9 cellular contexts compared by ENCODE assay signal in the genomic region with DNA sequence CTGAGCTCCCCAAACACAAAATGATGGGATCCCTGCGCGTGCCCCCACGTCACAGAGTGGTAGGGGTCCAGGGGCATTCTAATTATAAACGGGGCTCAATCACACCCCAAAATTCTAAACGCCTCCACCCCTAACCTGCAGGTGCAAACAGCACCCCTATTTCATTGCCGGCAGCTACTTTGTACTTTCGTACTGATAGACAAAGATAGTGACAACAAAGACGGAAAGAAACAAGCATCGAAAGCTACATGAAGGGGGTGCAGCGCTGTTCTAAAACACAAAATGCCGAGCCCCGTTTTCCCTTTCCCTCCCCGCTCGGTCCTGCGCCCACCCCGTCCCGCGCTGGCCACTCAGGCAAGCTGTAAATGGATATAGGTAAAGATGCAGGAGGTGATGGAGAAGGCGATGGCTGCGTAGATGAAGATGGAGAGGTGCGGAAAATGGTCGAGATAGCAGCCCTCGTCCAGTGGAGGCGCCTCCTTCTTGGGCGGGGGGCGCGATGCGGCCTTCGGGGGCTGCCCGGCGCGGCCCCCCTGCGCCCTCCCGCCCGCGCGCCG. TPM values are rescaled to one million over a fixed set of nuclear protein-coding genes. Genes with fewer than 3 reads are reported as not detected.
DNase-seq lines count a peak whose midpoint lies in the region; ATAC-seq and TF ChIP-seq lines count a peak whose summit lies in the region.
"Had no signal": no experiment of that assay in that cellular context is flagged by ENCODE, and none has a peak within 500 bp of the region (broad histone marks: within the 10 kb centered on the region; RNA-seq: fewer than 3 reads in every experiment).

No MANE protein-coding gene starts in this region.

- WGBS in urinary bladder = 2% methylated on average over 38 of the region's 38 CpGs

- ATAC-seq in central memory CD8-positive, alpha-beta T cell (replicated peaks; ENCODE audit: extremely low read depth, poor library complexity, severe bottlenecking) = peak; percentile 31
- ATAC-seq: HCT116 had no signal

- H3K27ac ChIP-seq in HUES6 (ENCODE audit: low read depth, low read length) = no peak overlapping the region
- no peak overlapping the region for H3K27ac ChIP-seq in urinary bladder (ENCODE audit: low read depth)

- peak overlapping the region; percentile 87 for H3K4me3 Mint-ChIP-seq in central memory CD8-positive, alpha-beta T cell

- peak overlapping the region; percentile 54 for H3K9ac ChIP-seq in HUES6 (ENCODE audit: low read length)

- H3K36me3 ChIP-seq in BE2C = no peaks in the 10 kb centered on the region
- H3K36me3 ChIP-seq in HUES6 (ENCODE audit: control insufficient read depth, insufficient read depth, low read length) = no peaks in the 10 kb centered on the region
- H3K36me3 ChIP-seq in urinary bladder (ENCODE audit: insufficient read depth) = no peaks in the 10 kb centered on the region

- no peak for TF ChIP-seq CTCF in BE2C (IDR thresholded peaks at IDR 0.05; ENCODE audit: low read depth, low read length)

- no peaks in the 10 kb centered on the region for H3K27me3 ChIP-seq in BE2C
- H3K27me3 ChIP-seq in HUES6 (ENCODE audit: control insufficient read depth, insufficient read depth, low read length) = peaks cover 56% of the 10 kb centered on the region
- no peaks in the 10 kb centered on the region for H3K27me3 ChIP-seq in mononuclear cell (ENCODE audit: insufficient read depth, low read length)

- H3K4me3 ChIP-seq in BE2C (ENCODE audit: low read depth, low read length) (peak overlapping the region; percentile 62), HUES6 (ENCODE audit: low read depth, low read length) (peak overlapping the region; percentile 74), mononuclear cell (ENCODE audit: low read length) (peak overlapping the region; percentile 25), urinary bladder (ENCODE audit: low read depth, low read length) (peak overlapping the region; percentile 48)

- H3K4me1 Mint-ChIP-seq in central memory CD8-positive, alpha-beta T cell = peaks cover 12% of the 10 kb centered on the region

- peak overlapping the region; percentile 84 for H3K27ac Mint-ChIP-seq in central memory CD8-positive, alpha-beta T cell (ENCODE audit: low read depth)

- DNase-seq in BE2C (no peak), GF-D8 (lab: John Stamatoyannopoulos, UW) (no peak), SHP77 treated with DMSO at 0.1 percent for 48 hours (lab: John Stamatoyannopoulos, UW) (no peak), NOMO-1 treated with dmso at 0.1 percent for 144 hours (lab: John Stamatoyannopoulos, UW; ENCODE audit: unreplicated experiment) (no peak)
- no peak for DNase-seq in central memory CD8-positive, alpha-beta T cell (ENCODE audit: low spot score in 2 of 2)

- no peaks in the 10 kb centered on the region for H3K9me3 Mint-ChIP-seq in central memory CD8-positive, alpha-beta T cell

- peaks cover 8% of the 10 kb centered on the region for H3K36me3 Mint-ChIP-seq in central memory CD8-positive, alpha-beta T cell (ENCODE audit: insufficient read depth)

- H3K4me1 ChIP-seq in BE2C (no peaks in the 10 kb centered on the region), HUES6 (ENCODE audit: control insufficient read depth, insufficient read depth, low read length) (peaks cover 8% of the 10 kb centered on the region; the same call in 1 of the 2 replicates), mononuclear cell (ENCODE audit: insufficient read depth, low read length) (peaks cover 16% of the 10 kb centered on the region), urinary bladder (ENCODE audit: insufficient read depth) (no peaks in the 10 kb centered on the region)

- H3K9me3 ChIP-seq in BE2C = no peaks in the 10 kb centered on the region
- H3K9me3 ChIP-seq in HUES6 (ENCODE audit: control insufficient read depth, insufficient read depth, low read depth, low read length) = no peaks in the 10 kb centered on the region
- no peaks in the 10 kb centered on the region for H3K9me3 ChIP-seq in mononuclear cell (ENCODE audit: low read depth, low read length)

- no peaks in the 10 kb centered on the region for H3K27me3 Mint-ChIP-seq in central memory CD8-positive, alpha-beta T cell

RNA-seq across cellular contexts. Expression of a gene that starts 14.0 kb away (rescaled TPM):
- 18.3 TPM for polyA plus RNA-seq in BE2C (2012; ENCODE audit: insufficient read depth, insufficient read length, low read depth)
- total RNA-seq in mononuclear cell = 18.9 TPM
- 26.4 TPM for total RNA-seq in urinary bladder
- polyA plus RNA-seq in urinary bladder = 13.1 TPM

RNA-seq across cellular contexts. Expression of a gene that starts 14.3 kb away (rescaled TPM):
- polyA plus RNA-seq in BE2C (2012; ENCODE audit: insufficient read depth, insufficient read length, low read depth) = 58.1 TPM
- total RNA-seq in mononuclear cell (49.4 TPM), urinary bladder (41.6 TPM)
- 34.0 TPM for polyA plus RNA-seq in urinary bladder

RNA-seq across cellular contexts. Expression of a gene that starts 31.5 kb away (rescaled TPM):
- polyA plus RNA-seq in BE2C (2012; ENCODE audit: insufficient read depth, insufficient read length, low read depth) = 32.4 TPM
- 2.9 TPM for total RNA-seq in mononuclear cell
- 9.1 TPM for total RNA-seq in urinary bladder
- polyA plus RNA-seq in urinary bladder = 8.3 TPM
